ENCODE assay signal across 13 cellular contexts in genomic region chr16:79589495-79590134, GRCh38. TPM values are rescaled to one million over a fixed set of nuclear protein-coding genes. Genes with fewer than 3 reads are reported as not detected.
A peak's percentile ranks its signal among the peaks of the same experiment; 100 is the strongest.
DNase-seq lines count a peak whose midpoint lies in the region; ATAC-seq, FAIRE-seq and TF ChIP-seq lines count a peak whose summit lies in the region.
"Had no signal": no experiment of that assay in that cellular context is flagged by ENCODE, and none has a peak within 500 bp of the region (broad histone marks: within the 10 kb centered on the region; RNA-seq: fewer than 3 reads in every experiment).

No MANE protein-coding gene starts in this region.

- no peaks in the 10 kb centered on the region for H3K23me2 ChIP-seq in H9 (ENCODE audit: insufficient read length, low read depth, low read length, poor library complexity, severe bottlenecking)

- no peak for FAIRE-seq in D721Med (lab: Jason Lieb, UNC)
- FAIRE-seq: RCC 7860 had no signal

- H4K91ac ChIP-seq in H9 (ENCODE audit: insufficient read length, low read depth, low read length) = no peak overlapping the region

- H3K4ac ChIP-seq in H9 (ENCODE audit: low read depth, low read length) = no peak overlapping the region

- DNase-seq in H9 (peak; percentile 56), colonic mucosa (no peak), immature natural killer cell (no peak), gastrocnemius medialis (peak in 1 of 2 donors; percentile 24), NCI-H2171 (lab: John Stamatoyannopoulos, UW) (no peak), NCI-H345 (lab: John Stamatoyannopoulos, UW) (no peak), D721Med (ENCODE audit: insufficient read length, low spot score) (no peak)
- DNase-seq: DMS 273 treated with DMSO at 0.1 percent for 48 hours; effector CD4-positive, alpha-beta T cell; stimulated activated CD8-positive, alpha-beta memory T cell treated with anti-CD3 and anti-CD28 coated beads, Interleukin-4, amount 100 ng/mL, for 48 hours had no signal

- H3K27me3 ChIP-seq in H9 (ENCODE audit: insufficient read depth, low read length) (no peaks in the 10 kb centered on the region), colonic mucosa (no peaks in the 10 kb centered on the region), gastrocnemius medialis (no peaks in the 10 kb centered on the region)

- TF ChIP-seq CTCF in H9 (conservative IDR thresholded peaks at IDR 0.05) (no peak), colonic mucosa (IDR thresholded peaks at IDR 0.05) (no peak), gastrocnemius medialis (IDR thresholded peaks at IDR 0.05 in 4 of 5, conservative IDR thresholded peaks at IDR 0.05 in 1 of 5) (peak in 1 of 5 experiments; percentile 15), D721Med (IDR thresholded peaks at IDR 0.05; ENCODE audit: insufficient read depth, missing control alignments) (no peak)

- H2BK5ac ChIP-seq in H9 (ENCODE audit: insufficient read length, low read length) = no peak overlapping the region

- H3K56ac ChIP-seq in H9 (ENCODE audit: insufficient read length, low read depth, low read length) = no peak overlapping the region

- H3K27ac ChIP-seq in H9 (ENCODE audit: insufficient read length, low read depth, low read length) = no peak overlapping the region
- H3K27ac ChIP-seq in colonic mucosa = no peak overlapping the region
- H3K27ac ChIP-seq in gastrocnemius medialis = peak overlapping the region; percentile 89 to 95 (median 92)
- H3K27ac ChIP-seq: neutrophil had no signal

- H3K27me3 Mint-ChIP-seq in H9 (ENCODE audit: low read depth) (no peaks in the 10 kb centered on the region; the same call in none of the 2 replicates), immature natural killer cell (ENCODE audit: low read depth in 3 of 3) (peaks cover 2 to 7% (median 4%) of the 10 kb centered on the region in 3 donors)

- no peak for TF ChIP-seq POLR2A in gastrocnemius medialis (IDR thresholded peaks at IDR 0.05)

- no peak overlapping the region for H3T11ph ChIP-seq in H9 (ENCODE audit: low read length)

- intact Hi-C loops in colonic mucosa (cut with DNase I) (no loop called here), gastrocnemius medialis (cut with DNase I; ENCODE audit: low total_unique reads) (loop anchor here (2.0 to 5.0 kb wide), 2 partner anchors 55 to 152 kb away; no protein-coding TSS in a partner anchor)

- no peak overlapping the region for H4K5ac ChIP-seq in H9 (ENCODE audit: insufficient read length, low read depth, low read length)

- no peak overlapping the region for H2BK12ac ChIP-seq in H9 (ENCODE audit: insufficient read length, low read depth, low read length)

- peaks cover 21 to 52% of the 10 kb centered on the region in 2 experiments for H3K4me1 Mint-ChIP-seq in H9
- H3K4me1 Mint-ChIP-seq in immature natural killer cell = peaks cover 28% of the 10 kb centered on the region in 2 donors

- H3K79me1 ChIP-seq in H9 (ENCODE audit: insufficient read depth, low read depth, low read length, poor library complexity, severe bottlenecking) = no peaks in the 10 kb centered on the region

- H2BK15ac ChIP-seq in H9 (ENCODE audit: low read depth, low read length) = no peak overlapping the region

- H3K18ac ChIP-seq in H9 (ENCODE audit: insufficient read length, low read depth, low read length) = no peak overlapping the region

- no peak overlapping the region for H4K8ac ChIP-seq in H9 (replicated peaks; ENCODE audit: insufficient read length, low read depth, low read length)

- in situ Hi-C loops in gastrocnemius medialis (cut with MboI; ENCODE audit: low sequenced_read_pairs in 4 of 4) = loop anchor here in 2 of 4 donors (10.0 kb wide), 2 partner anchors 55 to 225 kb away; no protein-coding TSS in a partner anchor

- H3K9me3 Mint-ChIP-seq in H9 = no peaks in the 10 kb centered on the region
- H3K9me3 Mint-ChIP-seq in immature natural killer cell = no peaks in the 10 kb centered on the region

- H3K4me2 ChIP-seq in H9 (ENCODE audit: insufficient read depth, insufficient read length, low read length) = no peak overlapping the region

- H3K4me3 Mint-ChIP-seq in H9 (no peak overlapping the region), immature natural killer cell (peak overlapping the region; percentile 44 to 65 (median 62))

- no peak overlapping the region for H2BK20ac ChIP-seq in H9 (ENCODE audit: low read depth, low read length, poor library complexity, severe bottlenecking)

- H3K27ac Mint-ChIP-seq in H9 (no peak overlapping the region), immature natural killer cell (no peak overlapping the region)

- H3K36me3 Mint-ChIP-seq in H9 (ENCODE audit: insufficient read depth in 1 of 3, low read depth in 3 of 3) (no peaks in the 10 kb centered on the region), immature natural killer cell (peaks cover 17 to 24% (median 23%) of the 10 kb centered on the region in 3 donors)

- H3K4me3 ChIP-seq in colonic mucosa (peak overlapping the region; percentile 28), gastrocnemius medialis (peak overlapping the region; percentile 55 to 64 (median 58))

- H2AK5ac ChIP-seq in H9 (ENCODE audit: insufficient read length, low read length) = no peak overlapping the region

- H3K9ac ChIP-seq in H9 (ENCODE audit: extremely low read depth, insufficient read length, low read length) (no peak overlapping the region), colonic mucosa (ENCODE audit: low read depth in 2 of 2, low read length in 2 of 2) (peak overlapping the region in 1 of 2 donors; percentile 24)

- H3K4me1 ChIP-seq in H9 (ENCODE audit: insufficient read depth, low read length) (peaks cover 6% of the 10 kb centered on the region; the same call in 1 of the 2 replicates), colonic mucosa (no peaks in the 10 kb centered on the region), gastrocnemius medialis (peaks cover 40 to 46% of the 10 kb centered on the region in 2 donors)

- H3K9me3 ChIP-seq in H9 (ENCODE audit: control insufficient read depth, low read depth, low read length) (no peaks in the 10 kb centered on the region), colonic mucosa (no peaks in the 10 kb centered on the region), gastrocnemius medialis (no peaks in the 10 kb centered on the region)
- H3K9me3 ChIP-seq: neutrophil had no signal

- ATAC-seq in gastrocnemius medialis = peak in 1 of 2 donors; percentile 11
- ATAC-seq in GM19324 (IDR thresholded peaks at IDR 0.05; ENCODE audit: low FRiP score, unreplicated experiment) = no peak

- no peak overlapping the region for H3K14ac ChIP-seq in H9 (ENCODE audit: insufficient read depth, low read length)

- WGBS in H9 (ENCODE audit: extremely low coverage, insufficient read length, low lambda C conversion rate) = no CpG with 5 or more reads among the region's 48 CpGs

- no peaks in the 10 kb centered on the region for H3K79me2 ChIP-seq in H9 (ENCODE audit: insufficient read depth, low read length)

- H2BK120ac ChIP-seq in H9 (ENCODE audit: low read depth, low read length, poor library complexity, severe bottlenecking) = no peak overlapping the region

- peaks cover 3% of the 10 kb centered on the region for H4K20me1 ChIP-seq in H9 (ENCODE audit: control insufficient read depth, insufficient read depth, insufficient read length)

- H3K23ac ChIP-seq in H9 (ENCODE audit: insufficient read length, low read depth, low read length) = no peak overlapping the region

- no peak overlapping the region for H2AFZ ChIP-seq in H9 (ENCODE audit: low read length)

- no peaks in the 10 kb centered on the region for H3K36me3 ChIP-seq in colonic mucosa
- no peaks in the 10 kb centered on the region for H3K36me3 ChIP-seq in gastrocnemius medialis
- H3K36me3 ChIP-seq: neutrophil had no signal

RNA-seq across cellular contexts. Expression of gene MAF, which starts 10.9 kb away (rescaled TPM):
- total RNA-seq in H9 (2021) = 4.9 and 5.1 TPM in 2 replicates
- 10 to 100 TPM; 12.3 to 21.1 TPM for total RNA-seq in colonic mucosa
- 1 to 10 TPM in 1 of 3 donors, under 1 TPM in 2; 0.93 to 1.9 (median 0.96) TPM for polyA plus RNA-seq in immature natural killer cell
- 10 to 100 TPM; 10.9 to 46.7 (median 32.5) TPM for total RNA-seq in gastrocnemius medialis

Comparison
In these comparisons a context has a peak if more than half of its experiments do, and no peak if none do; other contexts are left out.
1. H3K27ac ChIP-seq: peak in gastrocnemius medialis (4 of 4); none in H9 (single experiment) and colonic mucosa (single experiment).
2. H3K4me3 Mint-ChIP-seq: peak in immature natural killer cell (5 of 5); none in H9 (0 of 2).